8 cellular contexts compared by ENCODE assay signal in genomic region chr10:119177708-119178370, GRCh38. TPM values are rescaled to one million over a fixed set of nuclear protein-coding genes. Genes with fewer than 3 reads are reported as not detected.
DNase-seq lines count a peak whose midpoint lies in the region; FAIRE-seq and TF ChIP-seq lines count a peak whose summit lies in the region.

No MANE protein-coding gene starts in this region.

- no peaks in the 10 kb centered on the region for H3K27me3 Mint-ChIP-seq in astrocyte (ENCODE audit: low read depth, unreplicated experiment)

- intact Hi-C loops in lower leg skin (cut with DNase I; ENCODE audit: low total_unique reads) = no loop called here

- H3K79me2 ChIP-seq in Loucy (ENCODE audit: insufficient read depth, low read length) (peaks cover 54% of the 10 kb centered on the region), astrocyte (ENCODE audit: insufficient read depth, low read length) (peaks cover 49% of the 10 kb centered on the region)

- H3K4me1 ChIP-seq in Loucy (ENCODE audit: insufficient read depth, low read length, poor library complexity, severe bottlenecking) = peaks cover 38% of the 10 kb centered on the region
- peaks cover 8% of the 10 kb centered on the region for H3K4me1 ChIP-seq in astrocyte (ENCODE audit: insufficient read depth, low read length)
- peaks cover 17% of the 10 kb centered on the region for H3K4me1 ChIP-seq in suprapubic skin

- H3K27ac ChIP-seq in astrocyte (ENCODE audit: low read depth, low read length) (peak overlapping the region; percentile 96), suprapubic skin (peak overlapping the region; percentile 92)

- H3F3A ChIP-seq in Loucy (ENCODE audit: low read depth) = no peaks in the 10 kb centered on the region

- TF ChIP-seq CTCF in Loucy (conservative IDR thresholded peaks at IDR 0.05; ENCODE audit: low read length) (no peak), astrocyte (IDR thresholded peaks at IDR 0.05; ENCODE audit: insufficient read depth, low read depth, low read length) (no peak), lower leg skin (IDR thresholded peaks at IDR 0.05) (no peak), suprapubic skin (IDR thresholded peaks at IDR 0.05) (no peak)

- H3K9me3 ChIP-seq in Loucy (ENCODE audit: insufficient read depth, low read depth, low read length) (no peaks in the 10 kb centered on the region), astrocyte (ENCODE audit: insufficient read depth, low read depth, low read length) (no peaks in the 10 kb centered on the region), suprapubic skin (no peaks in the 10 kb centered on the region)

- no peaks in the 10 kb centered on the region for H3K9me2 ChIP-seq in Loucy (replicated peaks; ENCODE audit: low read depth, low read length)

- peak overlapping the region; percentile 97 for H3K27ac Mint-ChIP-seq in astrocyte (ENCODE audit: unreplicated experiment)

- 26 to 28% methylated on average over 21 of the region's 21 CpGs for WGBS in lower leg skin, 2 donors
- 30% methylated on average over 21 of the region's 21 CpGs for WGBS in suprapubic skin

- H3K9ac ChIP-seq in Loucy (ENCODE audit: low read depth, low read length, poor library complexity, severe bottlenecking) (peak overlapping the region; percentile 81), astrocyte (ENCODE audit: low read length) (peak overlapping the region; percentile 97)

- no peaks in the 10 kb centered on the region for H3K27me3 ChIP-seq in Loucy (ENCODE audit: insufficient read depth, low read length, poor library complexity, severe bottlenecking)
- H3K27me3 ChIP-seq in astrocyte (ENCODE audit: insufficient read depth, low read length) = no peaks in the 10 kb centered on the region
- H3K27me3 ChIP-seq in suprapubic skin = no peaks in the 10 kb centered on the region

- DNase-seq in activated naive CD4-positive, alpha-beta T cell treated with Interleukin-2 at 50 U/mL for 16 hours = peak; percentile 50
- DNase-seq in activated naive CD4-positive, alpha-beta T cell (lab: John Stamatoyannopoulos, UW) = no peak
- DNase-seq in astrocyte (ENCODE audit: low read depth) = no peak
- no peak for DNase-seq in lower leg skin (ENCODE audit: low spot score in 2 of 2)
- DNase-seq in suprapubic skin (ENCODE audit: low spot score in 2 of 2) = no peak
- no peak for DNase-seq in putamen (ENCODE audit: low spot score)
- no peak for DNase-seq in cerebellar cortex (ENCODE audit: low spot score)

- H4K20me1 ChIP-seq in Loucy (ENCODE audit: insufficient read depth, low read length, poor library complexity, severe bottlenecking) (peaks cover 34% of the 10 kb centered on the region), astrocyte (ENCODE audit: insufficient read depth, low read length) (peaks cover 24% of the 10 kb centered on the region)

- TF ChIP-seq EP300 in suprapubic skin (IDR thresholded peaks at IDR 0.05) = no peak

- H3K4me2 ChIP-seq in Loucy (ENCODE audit: low read depth, low read length, poor library complexity, severe bottlenecking) (peak overlapping the region; percentile 96), astrocyte (ENCODE audit: low read length) (peak overlapping the region; percentile 94)

- TF ChIP-seq POLR2A in lower leg skin (IDR thresholded peaks at IDR 0.05) (no peak), suprapubic skin (IDR thresholded peaks at IDR 0.05) (no peak)

- peaks cover 4% of the 10 kb centered on the region for H3K36me3 Mint-ChIP-seq in astrocyte (ENCODE audit: low read depth, unreplicated experiment)

- no peak for FAIRE-seq in astrocyte (lab: Jason Lieb, UNC)

- peak overlapping the region; percentile 76 for H3K4me3 ChIP-seq in Loucy (ENCODE audit: low read length, poor library complexity, severe bottlenecking)
- peak overlapping the region; percentile 96 for H3K4me3 ChIP-seq in astrocyte (ENCODE audit: insufficient read depth, low read depth, low read length)
- H3K4me3 ChIP-seq in lower leg skin (ENCODE audit: low read depth, poor library complexity, severe bottlenecking) = peak overlapping the region; percentile 40
- peak overlapping the region; percentile 91 for H3K4me3 ChIP-seq in suprapubic skin

- peak overlapping the region; percentile 97 for H3K4me3 Mint-ChIP-seq in astrocyte (ENCODE audit: unreplicated experiment)

- H3K36me3 ChIP-seq in Loucy (ENCODE audit: insufficient read depth, low read length) (peaks cover 9% of the 10 kb centered on the region), astrocyte (ENCODE audit: insufficient read depth, low read length) (peaks cover 14% of the 10 kb centered on the region), suprapubic skin (peaks cover 24% of the 10 kb centered on the region)

- H2AFZ ChIP-seq in Loucy (ENCODE audit: low read length) (peak overlapping the region; percentile 73), astrocyte (ENCODE audit: low read depth, low read length) (peak overlapping the region; percentile 98)

- H3K9me3 Mint-ChIP-seq in astrocyte (ENCODE audit: unreplicated experiment) = no peaks in the 10 kb centered on the region

- H3K4me1 Mint-ChIP-seq in astrocyte (ENCODE audit: low read depth, unreplicated experiment) = peaks cover 12% of the 10 kb centered on the region

RNA-seq across cellular contexts. Expression of gene PRDX3, which starts 0.8 kb away (rescaled TPM):
- total RNA-seq in astrocyte = 118 and 127 TPM in 2 replicates
- 10 to 100 TPM; 35.7 to 70.7 (median 57.3) TPM for total RNA-seq in lower leg skin
- 10 to 100 TPM; 58.8 to 78.3 (median 62.1) TPM for total RNA-seq in suprapubic skin

RNA-seq across cellular contexts. Expression of gene SFXN4, which starts 12.3 kb away (rescaled TPM):
- total RNA-seq in astrocyte = 16.7 and 16.9 TPM in 2 replicates
- 10 to 100 TPM in 3 of 4 donors, 1 to 10 TPM in 1; 9.1 to 22.7 (median 16.0) TPM for total RNA-seq in lower leg skin
- 10 to 100 TPM; 12.2 to 37.4 (median 15.0) TPM for total RNA-seq in suprapubic skin

RNA-seq across cellular contexts. Expression of gene GRK5, which starts 29.5 kb away (rescaled TPM):
- 6.8 and 8.5 TPM in 2 replicates for total RNA-seq in astrocyte
- total RNA-seq in lower leg skin = 10 to 100 TPM in 2 of 4 donors, 1 to 10 TPM in 2; 5.4 to 13.0 (median 10.6) TPM
- 1 to 10 TPM; 4.8 to 9.0 (median 6.7) TPM for total RNA-seq in suprapubic skin

Comparison
In these comparisons a context has a peak if more than half of its experiments do, and no peak if none do; other contexts are left out.
1. H3K4me3 ChIP-seq: peak in every context shown above with its lines; median percentile 96 in astrocyte; 91 in suprapubic skin; 76 in Loucy; 40 in lower leg skin.